In genomic region chr15:84714372-84714771, GRCh38 we compare ENCODE assay signal across 10 cellular contexts. TPM values are rescaled to one million over a fixed set of nuclear protein-coding genes. Genes with fewer than 3 reads are reported as not detected.
DNase-seq lines count a peak whose midpoint lies in the region; ATAC-seq, FAIRE-seq and TF ChIP-seq lines count a peak whose summit lies in the region.
"Had no signal": no experiment of that assay in that cellular context is flagged by ENCODE, and none has a peak within 500 bp of the region (broad histone marks: within the 10 kb centered on the region; RNA-seq: fewer than 3 reads in every experiment).

No MANE protein-coding gene starts in this region.

- no peaks in the 10 kb centered on the region for H3K27me3 Mint-ChIP-seq in mesothelial cell of epicardium (ENCODE audit: low read depth)

- H3K4me3 ChIP-seq in AG09309 (ENCODE audit: control insufficient read depth, low read depth, low read length) (peak overlapping the region; percentile 81; the same call in 1 of the 2 replicates), HL-60 (replicated peaks; ENCODE audit: insufficient read depth, low read length) (peak overlapping the region; percentile 98), astrocyte of the spinal cord (ENCODE audit: low read depth, low read length) (peak overlapping the region; percentile 95), left lung (peak overlapping the region in 1 of 2 donors; percentile 89)

- in situ Hi-C loops in astrocyte of the spinal cord (cut with HindIII; ENCODE audit: low sequenced_read_pairs) = no loop called here

- H3K27ac Mint-ChIP-seq in mesothelial cell of epicardium = peak overlapping the region; percentile 61

- intact Hi-C loops in left lung (cut with DNase I) = no loop called here

- H3K4me1 ChIP-seq in left lung = peaks cover 7 to 49% of the 10 kb centered on the region in 2 donors

- peaks cover 0 to 33% of the 10 kb centered on the region in 2 donors for H3K36me3 ChIP-seq in left lung

- peaks cover 22% of the 10 kb centered on the region for H3K4me1 Mint-ChIP-seq in mesothelial cell of epicardium

- peaks cover 2% of the 10 kb centered on the region for H3K36me3 Mint-ChIP-seq in mesothelial cell of epicardium

- H3K4me3 Mint-ChIP-seq in mesothelial cell of epicardium = peak overlapping the region; percentile 85

- no peaks in the 10 kb centered on the region for H3K27me3 ChIP-seq in HL-60 (ENCODE audit: insufficient read depth, poor library complexity, severe bottlenecking)
- no peaks in the 10 kb centered on the region for H3K27me3 ChIP-seq in left lung

- DNase-seq in AG09309 (ENCODE audit: low read depth) (no peak), HL-60 (ENCODE audit: low read depth in 1 of 2, low spot score in 1 of 2) (no peak), astrocyte of the spinal cord (ENCODE audit: low read depth, low spot score) (no peak), mesothelial cell of epicardium (ENCODE audit: low spot score in 2 of 2, unreplicated experiment in 2 of 2) (no peak), NCI-H2081 treated with DMSO at 0.1 percent for 48 hours (lab: John Stamatoyannopoulos, UW) (no peak), left lung (no peak), urothelium cell line (ENCODE audit: low spot score) (no peak)
- DNase-seq: activated CD4-positive, alpha-beta T cell treated with anti-CD3 and anti-CD28 coated beads for 48 hours; NCI-H345 had no signal

- peak overlapping the region; percentile 91 for H3K27ac ChIP-seq in HL-60 (replicated peaks)
- no peak overlapping the region for H3K27ac ChIP-seq in left lung

- ATAC-seq in GM21723 (IDR thresholded peaks at IDR 0.05; ENCODE audit: unreplicated experiment) (no peak), left lung (no peak)

- TF ChIP-seq CTCF in AG09309 (IDR thresholded peaks at IDR 0.05; ENCODE audit: control insufficient read depth, insufficient read depth, low read depth, low read length, missing control alignments) = no peak
- no peak for TF ChIP-seq CTCF in HL-60 (IDR thresholded peaks at IDR 0.05; ENCODE audit: insufficient read depth, low read length)
- TF ChIP-seq CTCF in astrocyte of the spinal cord (IDR thresholded peaks at IDR 0.05; ENCODE audit: low read depth, low read length) = no peak
- no peak for TF ChIP-seq CTCF in mesothelial cell of epicardium (IDR thresholded peaks at IDR 0.05; ENCODE audit: unreplicated experiment)
- TF ChIP-seq CTCF in left lung (IDR thresholded peaks at IDR 0.05) = no peak

- H3K9me3 ChIP-seq in left lung = no peaks in the 10 kb centered on the region

- no peak for FAIRE-seq in urothelium cell line (lab: Jason Lieb, UNC)

- H3K9me3 Mint-ChIP-seq in mesothelial cell of epicardium = no peaks in the 10 kb centered on the region

RNA-seq across cellular contexts. Expression of gene SEC11A, which starts 1.6 kb away (rescaled TPM):
- total RNA-seq in mesothelial cell of epicardium (120 to 126 TPM (median 121 TPM) in 3 replicates), left lung (100 to 1,000 TPM; 159 to 160 TPM)

RNA-seq across cellular contexts. Expression of gene ZNF592, which starts 34.0 kb away (rescaled TPM):
- total RNA-seq in mesothelial cell of epicardium (31.8 to 32.8 TPM (median 31.9 TPM) in 3 replicates), left lung (10 to 100 TPM; 24.4 to 31.9 TPM)

RNA-seq across cellular contexts. Expression of gene NMB, which starts 56.4 kb away (rescaled TPM):
- total RNA-seq in mesothelial cell of epicardium (6.4 to 7.6 TPM (median 6.7 TPM) in 3 replicates), left lung (1 to 10 TPM; 4.6 to 6.6 TPM)
